ENCODE assay signal across 19 cellular contexts in genomic region chr11:6538456-6538855, GRCh38.
"Had no signal": no experiment of that assay in that cellular context is flagged by ENCODE, and none has a peak within 500 bp of the region (broad histone marks: within the 10 kb centered on the region; RNA-seq: fewer than 3 reads in every experiment).

No MANE protein-coding gene starts in this region.

- H3K4me1 Mint-ChIP-seq: activated CD4-positive, alpha-beta T cell treated with anti-CD3 and anti-CD28 coated beads for 36 hours had no signal

- H3K27me3 Mint-ChIP-seq: activated CD4-positive, alpha-beta T cell treated with anti-CD3 and anti-CD28 coated beads for 36 hours; activated CD8-positive, alpha-beta T cell treated with anti-CD3 and anti-CD28 coated beads for 36 hours had no signal

- H3K9me3 Mint-ChIP-seq: activated CD8-positive, alpha-beta T cell treated with anti-CD3 and anti-CD28 coated beads for 36 hours; activated T-cell treated with anti-CD3 and anti-CD28 coated beads, Interleukin-2, amount 50 U/mL, for 4 hours; immature natural killer cell had no signal

- H3K4me3 Mint-ChIP-seq: activated CD4-positive, alpha-beta T cell treated with anti-CD3 and anti-CD28 coated beads for 36 hours; activated CD8-positive, alpha-beta T cell treated with anti-CD3 and anti-CD28 coated beads for 36 hours; activated T-cell treated with anti-CD3 and anti-CD28 coated beads, Interleukin-2, amount 50 U/mL, for 4 hours; immature natural killer cell had no signal

- DNase-seq: activated CD4-positive, alpha-beta T cell treated with anti-CD3 and anti-CD28 coated beads for 36 hours; activated CD8-positive, alpha-beta T cell treated with anti-CD3 and anti-CD28 coated beads for 36 hours; activated effector memory CD4-positive, alpha-beta T cell treated with Interleukin-2 at 50 U/mL for 16 hours; activated naive CD4-positive, alpha-beta T cell treated with anti-CD3 and anti-CD28 coated beads, Interleukin-2, amount 50 U/mL, for 16 hours; activated T-cell treated with anti-CD3 and anti-CD28 coated beads, Interleukin-2, amount 50 U/mL, for 4 hours; amniotic stem cell; body of pancreas; central memory CD4-positive, alpha-beta T cell; colonic mucosa; hypothalamus; immature natural killer cell; lower lobe of right lung; midbrain; psoas muscle; sigmoid colon; stimulated activated CD4-positive, alpha-beta T cell treated with anti-CD3 and anti-CD28 coated beads, Interleukin-1b, Interleukin-23, amount 100 ng/mL, for 48 hours had no signal

- H3K9me3 ChIP-seq: body of pancreas, colonic mucosa, lower lobe of right lung, psoas muscle, sigmoid colon, thoracic aorta had no signal

- H3K4me1 ChIP-seq: body of pancreas, colonic mucosa, lower lobe of right lung, psoas muscle had no signal

- H3K27ac Mint-ChIP-seq: activated CD4-positive, alpha-beta T cell treated with anti-CD3 and anti-CD28 coated beads for 36 hours; activated CD8-positive, alpha-beta T cell treated with anti-CD3 and anti-CD28 coated beads for 36 hours; immature natural killer cell had no signal

- H3K27ac ChIP-seq: body of pancreas, colonic mucosa, lower lobe of right lung, psoas muscle, sigmoid colon, thoracic aorta, VCaP had no signal

- FAIRE-seq: endometrium had no signal

- H3K4me3 ChIP-seq: body of pancreas, colonic mucosa, lower lobe of right lung, psoas muscle, sigmoid colon, thoracic aorta had no signal

- ATAC-seq: activated CD4-positive, alpha-beta T cell treated with anti-CD3 and anti-CD28 coated beads for 36 hours; activated CD8-positive, alpha-beta T cell treated with anti-CD3 and anti-CD28 coated beads for 36 hours; activated T-cell treated with anti-CD3 and anti-CD28 coated beads, Interleukin-2, amount 50 U/mL, for 4 hours; body of pancreas had no signal
